Comparison of ENCODE assay signal across 8 cellular contexts in genomic region chr15:55407631-55407948, GRCh38. TPM values are rescaled to one million over a fixed set of nuclear protein-coding genes. Genes with fewer than 3 reads are reported as not detected.
DNase-seq lines count a peak whose midpoint lies in the region; ATAC-seq and TF ChIP-seq lines count a peak whose summit lies in the region.

No MANE protein-coding gene starts in this region.

- peaks cover 41% of the 10 kb centered on the region for H3K79me2 ChIP-seq in MM.1S (ENCODE audit: low read length)

- H3K4me3 ChIP-seq in MM.1S (ENCODE audit: low read length) (peak overlapping the region; percentile 90), ascending aorta (peak overlapping the region; percentile 79 to 81), subcutaneous abdominal adipose tissue (ENCODE audit: low read depth in 1 of 5, low read length in 5 of 5) (peak overlapping the region; percentile 85 to 98 (median 96))

- peak overlapping the region; percentile 93 for H3K4me2 ChIP-seq in MM.1S (ENCODE audit: low read depth, low read length)

- H3K4me1 ChIP-seq in MM.1S (ENCODE audit: low read length): peaks cover 25% of the 10 kb centered on the region
- H3K4me1 ChIP-seq in ascending aorta: peaks cover 5 to 30% of the 10 kb centered on the region in 2 donors
- H3K4me1 ChIP-seq in subcutaneous abdominal adipose tissue (ENCODE audit: control insufficient read depth in 5 of 5, insufficient read depth in 5 of 5, low read length in 5 of 5): peaks cover 0 to 37% (median 33%) of the 10 kb centered on the region in 5 donors

- H3K9me2 ChIP-seq in MM.1S (replicated peaks; ENCODE audit: insufficient read depth, low read length): no peaks in the 10 kb centered on the region

- H3K27ac ChIP-seq in 22Rv1: peak overlapping the region; percentile 64
- H3K27ac ChIP-seq in MM.1S (ENCODE audit: low read length): peak overlapping the region; percentile 88
- H3K27ac ChIP-seq in ascending aorta: peak overlapping the region; percentile 93
- peak overlapping the region; percentile 84 for H3K27ac ChIP-seq in subcutaneous abdominal adipose tissue (ENCODE audit: low read depth, low read length)

- H3K9me3 ChIP-seq in MM.1S (replicated peaks; ENCODE audit: insufficient read depth, low read length): no peaks in the 10 kb centered on the region
- no peaks in the 10 kb centered on the region for H3K9me3 ChIP-seq in ascending aorta
- H3K9me3 ChIP-seq in subcutaneous abdominal adipose tissue (ENCODE audit: control insufficient read depth in 5 of 5, low read length in 5 of 5): no peaks in the 10 kb centered on the region

- H3K9ac ChIP-seq in MM.1S (ENCODE audit: low read length) (peak overlapping the region; percentile 83), subcutaneous abdominal adipose tissue (ENCODE audit: low read length in 5 of 5) (peak overlapping the region; percentile 77 to 95 (median 87))

- intact Hi-C loops in ascending aorta (cut with DNase I): loop anchor here (5.0 to 10.0 kb wide), 3 partner anchors 90 to 1480 kb away; no protein-coding TSS in a partner anchor

- H3K27me3 ChIP-seq in MM.1S (replicated peaks; ENCODE audit: insufficient read depth, low read length) (no peaks in the 10 kb centered on the region), ascending aorta (no peaks in the 10 kb centered on the region), subcutaneous abdominal adipose tissue (ENCODE audit: control insufficient read depth in 5 of 5, insufficient read depth in 4 of 5, low read length in 5 of 5) (no peaks in the 10 kb centered on the region)

- DNase-seq in MM.1S (peak; percentile 58), ascending aorta (ENCODE audit: low spot score in 2 of 2) (no peak), inferior parietal cortex (ENCODE audit: extremely low spot score) (peak; percentile 19), iPS-NIHi7 (ENCODE audit: extremely low spot score) (no peak)
- no peak for DNase-seq in stimulated activated CD4-positive, alpha-beta T cell treated with anti-CD3 and anti-CD28 coated beads, Interleukin-2, amount 100 ng/mL, for 24 hours

- H3K36me3 ChIP-seq in MM.1S (replicated peaks; ENCODE audit: insufficient read depth, low read length) (no peaks in the 10 kb centered on the region), ascending aorta (no peaks in the 10 kb centered on the region), subcutaneous abdominal adipose tissue (ENCODE audit: control insufficient read depth in 5 of 5, insufficient read depth in 5 of 5, low read length in 5 of 5) (peaks cover 0 to 2% (median 0%) of the 10 kb centered on the region in 5 donors)

- no peaks in the 10 kb centered on the region for H4K20me1 ChIP-seq in MM.1S (ENCODE audit: insufficient read depth, low read length)

- ATAC-seq in GM18511 (IDR thresholded peaks at IDR 0.05; ENCODE audit: unreplicated experiment): peak; percentile 20

- H2AFZ ChIP-seq in MM.1S (ENCODE audit: low read length): peak overlapping the region; percentile 73

- H3F3A ChIP-seq in MM.1S (ENCODE audit: insufficient read depth, low read length): peaks cover 44% of the 10 kb centered on the region

- no peak for TF ChIP-seq CTCF in 22Rv1 (IDR thresholded peaks at IDR 0.05)
- no peak for TF ChIP-seq CTCF in MM.1S (IDR thresholded peaks at IDR 0.05; ENCODE audit: low read length)
- no peak for TF ChIP-seq CTCF in ascending aorta (IDR thresholded peaks at IDR 0.05)

RNA-seq across cellular contexts. Expression of gene CCPG1, which starts 0.6 kb away (rescaled TPM):
- total RNA-seq in ascending aorta: 44.5 TPM

RNA-seq across cellular contexts. Expression of gene PIERCE2, which starts 0.7 kb away (rescaled TPM):
- total RNA-seq in ascending aorta: not detected

Comparison
In these comparisons a context has a peak if more than half of its experiments do, and no peak if none do; other contexts are left out.
1. DNase-seq: peak in MM.1S (single experiment) and inferior parietal cortex (single experiment); none in ascending aorta (0 of 2), stimulated activated CD4-positive, alpha-beta T cell treated with anti-CD3 and anti-CD28 coated beads, Interleukin-2, amount 100 ng/mL, for 24 hours (0 of 2) and iPS-NIHi7 (single experiment).
2. Peak in every context shown above with its lines, with median percentiles within 50 percentile points of each other: H3K27ac ChIP-seq and H3K4me3 ChIP-seq.